In the genomic region with DNA sequence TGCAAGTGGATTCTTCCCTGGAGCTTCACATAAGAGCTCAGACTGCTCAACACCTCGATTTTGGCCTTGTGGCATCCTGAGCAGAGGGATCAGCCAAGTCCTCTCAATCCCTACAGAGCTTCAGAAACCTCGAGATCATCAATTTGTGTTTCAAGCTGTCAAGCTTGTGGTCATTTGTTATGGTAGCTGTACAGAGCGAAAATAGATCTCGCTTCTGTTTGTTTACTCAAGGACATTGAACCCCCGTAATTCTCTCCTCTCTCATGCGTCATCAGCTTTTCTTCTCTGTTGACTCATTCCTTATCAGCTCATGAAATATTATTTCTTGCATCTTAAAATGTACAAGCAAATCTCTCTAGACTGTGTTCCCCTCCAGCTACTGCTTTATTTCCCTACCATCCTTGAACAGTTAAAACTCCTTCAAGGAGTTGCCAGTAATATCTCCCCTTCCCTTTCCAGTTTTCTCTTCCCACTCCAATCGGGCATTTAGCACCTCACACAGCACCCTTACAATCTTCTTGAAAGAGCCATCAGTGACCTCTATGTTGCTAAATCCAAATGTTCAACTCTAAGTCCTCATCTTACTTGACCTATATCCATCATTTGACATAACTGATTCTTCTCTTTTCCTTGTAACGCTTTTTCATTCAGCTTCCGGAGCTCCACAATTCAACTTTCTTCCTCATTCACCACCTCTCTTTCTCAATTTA, we compare ENCODE assay signal across 13 cellular contexts.
DNase-seq lines count a peak whose midpoint lies in the region; ATAC-seq, FAIRE-seq and TF ChIP-seq lines count a peak whose summit lies in the region.
"Had no signal": no experiment of that assay in that cellular context is flagged by ENCODE, and none has a peak within 500 bp of the region (broad histone marks: within the 10 kb centered on the region; RNA-seq: fewer than 3 reads in every experiment).

No MANE protein-coding gene starts in this region.

- peaks cover 1% of the 10 kb centered on the region for H3K9me3 Mint-ChIP-seq in astrocyte (ENCODE audit: unreplicated experiment)
- H3K9me3 Mint-ChIP-seq in activated CD4-positive, alpha-beta memory T cell treated with anti-CD3 and anti-CD28 coated beads, Interleukin-2, amount 10 ng/mL, durations not matched to agents 7 days and 5 days, result peaks cover 4% of the 10 kb centered on the region

- H3K36me3 Mint-ChIP-seq in astrocyte (ENCODE audit: low read depth, unreplicated experiment), result no peaks in the 10 kb centered on the region
- H3K36me3 Mint-ChIP-seq in activated CD4-positive, alpha-beta memory T cell treated with anti-CD3 and anti-CD28 coated beads, Interleukin-2, amount 10 ng/mL, durations not matched to agents 7 days and 5 days (ENCODE audit: low read depth), result no peaks in the 10 kb centered on the region

- no peaks in the 10 kb centered on the region for H3K36me3 ChIP-seq in heart right ventricle
- H3K36me3 ChIP-seq in right atrium auricular region, result no peaks in the 10 kb centered on the region
- H3K36me3 ChIP-seq in astrocyte (ENCODE audit: insufficient read depth, low read length), result no peaks in the 10 kb centered on the region
- H3K36me3 ChIP-seq: SJCRH30 had no signal

- no peak overlapping the region for H3K27ac Mint-ChIP-seq in astrocyte (ENCODE audit: unreplicated experiment)
- no peak overlapping the region for H3K27ac Mint-ChIP-seq in activated CD4-positive, alpha-beta memory T cell treated with anti-CD3 and anti-CD28 coated beads, Interleukin-2, amount 10 ng/mL, durations not matched to agents 7 days and 5 days

- TF ChIP-seq CTCF in heart right ventricle (IDR thresholded peaks at IDR 0.05) (no peak), right atrium auricular region (IDR thresholded peaks at IDR 0.05) (no peak), astrocyte (IDR thresholded peaks at IDR 0.05; ENCODE audit: insufficient read depth, low read depth, low read length) (no peak)

- no peak overlapping the region for H3K4me3 Mint-ChIP-seq in astrocyte (ENCODE audit: unreplicated experiment)
- H3K4me3 Mint-ChIP-seq in activated CD4-positive, alpha-beta memory T cell treated with anti-CD3 and anti-CD28 coated beads, Interleukin-2, amount 10 ng/mL, durations not matched to agents 7 days and 5 days, result no peak overlapping the region

- H3K27me3 ChIP-seq in heart right ventricle, result no peaks in the 10 kb centered on the region
- no peaks in the 10 kb centered on the region for H3K27me3 ChIP-seq in right atrium auricular region
- peaks cover 3% of the 10 kb centered on the region for H3K27me3 ChIP-seq in astrocyte (ENCODE audit: insufficient read depth, low read length)
- H3K27me3 ChIP-seq: SJCRH30 had no signal

- CTCF ChIA-PET in activated CD4-positive, alpha-beta memory T cell treated with anti-CD3 and anti-CD28 coated beads, Interleukin-2, amount 10 ng/mL, durations not matched to agents 7 days and 5 days (lab: Charles Lee), result no interaction called here

- intact Hi-C loops in heart right ventricle (cut with DNase I), result no loop called here

- no peak for FAIRE-seq in astrocyte (lab: Jason Lieb, UNC)

- H3K4me3 ChIP-seq in heart right ventricle (no peak overlapping the region), right atrium auricular region (no peak overlapping the region), astrocyte (ENCODE audit: insufficient read depth, low read depth, low read length) (no peak overlapping the region)
- H3K4me3 ChIP-seq: SJCRH30 had no signal

- peak overlapping the region; percentile 26 for H3K9ac ChIP-seq in astrocyte (ENCODE audit: low read length)

- no peak for DNase-seq in heart right ventricle
- no peak for DNase-seq in right atrium auricular region (ENCODE audit: low spot score)
- peak; percentile 97 for DNase-seq in astrocyte (ENCODE audit: low read depth)
- DNase-seq in hepatic stellate cell (ENCODE audit: low spot score), result peak; percentile 60
- no peak for DNase-seq in DMS79 (lab: John Stamatoyannopoulos, UW)
- DNase-seq in activated CD4-positive, alpha-beta memory T cell treated with anti-CD3 and anti-CD28 coated beads, Interleukin-2, amount 10 ng/mL, durations not matched to agents 7 days and 5 days, result no peak
- DNase-seq: activated CD8-positive, alpha-beta memory T cell treated with anti-CD3 and anti-CD28 coated beads, Interleukin-2, amount 50 U/mL, for 4 hours; effector memory CD4-positive, alpha-beta T cell; GDM1 had no signal

- H3K4me1 Mint-ChIP-seq in astrocyte (ENCODE audit: low read depth, unreplicated experiment), result peaks cover 2% of the 10 kb centered on the region
- H3K4me1 Mint-ChIP-seq in activated CD4-positive, alpha-beta memory T cell treated with anti-CD3 and anti-CD28 coated beads, Interleukin-2, amount 10 ng/mL, durations not matched to agents 7 days and 5 days, result no peaks in the 10 kb centered on the region

- H3K27ac ChIP-seq in heart right ventricle (peak overlapping the region in 3 of 10 donors; percentile 31 to 41 (median 34)), right atrium auricular region (no peak overlapping the region), astrocyte (ENCODE audit: low read depth, low read length) (peak overlapping the region; percentile 55)
- H3K27ac ChIP-seq: SJCRH30, VCaP had no signal

- no peaks in the 10 kb centered on the region for H4K20me1 ChIP-seq in astrocyte (ENCODE audit: insufficient read depth, low read length)

- ATAC-seq in heart right ventricle (peak in 6 of 8 donors; percentile 20 to 81 (median 70)), GM21737 (IDR thresholded peaks at IDR 0.05; ENCODE audit: unreplicated experiment) (no peak), HG02840 (IDR thresholded peaks at IDR 0.05; ENCODE audit: low FRiP score, unreplicated experiment) (no peak)

- peak overlapping the region; percentile 62 for H3K4me2 ChIP-seq in astrocyte (ENCODE audit: low read length)

- H2AFZ ChIP-seq in astrocyte (ENCODE audit: low read depth, low read length), result no peak overlapping the region

- WGBS in heart right ventricle, 2 donors, result 56 to 64% methylated on average over 9 of the region's 9 CpGs

- POLR2A ChIA-PET in activated CD4-positive, alpha-beta memory T cell treated with anti-CD3 and anti-CD28 coated beads, Interleukin-2, amount 10 ng/mL, durations not matched to agents 7 days and 5 days (lab: Charles Lee), result no interaction called here

- H3K4me1 ChIP-seq in heart right ventricle, result no peaks in the 10 kb centered on the region
- no peaks in the 10 kb centered on the region for H3K4me1 ChIP-seq in right atrium auricular region
- peaks cover 21% of the 10 kb centered on the region for H3K4me1 ChIP-seq in astrocyte (ENCODE audit: insufficient read depth, low read length)
- H3K4me1 ChIP-seq: SJCRH30 had no signal

- no peaks in the 10 kb centered on the region for H3K27me3 Mint-ChIP-seq in astrocyte (ENCODE audit: low read depth, unreplicated experiment)
- no peaks in the 10 kb centered on the region for H3K27me3 Mint-ChIP-seq in activated CD4-positive, alpha-beta memory T cell treated with anti-CD3 and anti-CD28 coated beads, Interleukin-2, amount 10 ng/mL, durations not matched to agents 7 days and 5 days

- H3K9me3 ChIP-seq in heart right ventricle, result no peaks in the 10 kb centered on the region
- H3K9me3 ChIP-seq in right atrium auricular region, result no peaks in the 10 kb centered on the region
- H3K9me3 ChIP-seq in astrocyte (ENCODE audit: insufficient read depth, low read depth, low read length), result no peaks in the 10 kb centered on the region
- H3K9me3 ChIP-seq: SJCRH30 had no signal

- no peaks in the 10 kb centered on the region for H3K79me2 ChIP-seq in astrocyte (ENCODE audit: insufficient read depth, low read length)

Comparison
In these comparisons a context has a peak if more than half of its experiments do, and no peak if none do; other contexts are left out.
1. ATAC-seq: peak in heart right ventricle (6 of 8); none in GM21737 (single experiment) and HG02840 (single experiment).
2. DNase-seq: peak in astrocyte (single experiment) and hepatic stellate cell (single experiment); none in heart right ventricle (0 of 2), right atrium auricular region (single experiment), DMS79 (single experiment) and activated CD4-positive, alpha-beta memory T cell treated with anti-CD3 and anti-CD28 coated beads, Interleukin-2, amount 10 ng/mL, durations not matched to agents 7 days and 5 days (single experiment).